ENCODE assay signal across 18 cellular contexts in genomic region chr2:102660574-102660973, GRCh38. TPM values are rescaled to one million over a fixed set of nuclear protein-coding genes. Genes with fewer than 3 reads are reported as not detected.
A peak's percentile ranks its signal among the peaks of the same experiment; 100 is the strongest.
DNase-seq lines count a peak whose midpoint lies in the region; ATAC-seq and TF ChIP-seq lines count a peak whose summit lies in the region.
"Had no signal": no experiment of that assay in that cellular context is flagged by ENCODE, and none has a peak within 500 bp of the region (broad histone marks: within the 10 kb centered on the region; RNA-seq: fewer than 3 reads in every experiment).

No MANE protein-coding gene starts in this region.

- H2AFZ ChIP-seq in hepatocyte, result no peak overlapping the region

- H4K20me1 ChIP-seq in hepatocyte (ENCODE audit: insufficient read depth, poor library complexity, severe bottlenecking), result no peaks in the 10 kb centered on the region

- H3K36me3 ChIP-seq in RWPE2 (ENCODE audit: low read depth) (no peaks in the 10 kb centered on the region), hepatocyte (replicated peaks; ENCODE audit: insufficient read depth, low read depth) (no peaks in the 10 kb centered on the region), transverse colon (no peaks in the 10 kb centered on the region)
- H3K36me3 ChIP-seq: Peyer's patch had no signal

- intact Hi-C loops in transverse colon (cut with DNase I; ENCODE audit: low total_unique reads), result no loop called here

- no peak overlapping the region for H3K4me3 ChIP-seq in RWPE2 (ENCODE audit: severe bottlenecking)
- no peak overlapping the region for H3K4me3 ChIP-seq in hepatocyte
- H3K4me3 ChIP-seq in transverse colon, result no peak overlapping the region
- H3K4me3 ChIP-seq: Peyer's patch had no signal

- in situ Hi-C loops in transverse colon (cut with MboI; ENCODE audit: low pct_ligation_motif_present in 1 of 4, low pct_unique_long_range_greater_than_20kb in 1 of 4, low sequenced_read_pairs in 3 of 4), result no loop called here

- no peak overlapping the region for H3K4me2 ChIP-seq in hepatocyte

- DNase-seq in HT1080 (ENCODE audit: low read depth) (peak; percentile 33), RWPE2 (ENCODE audit: low spot score) (no peak), hepatocyte (ENCODE audit: low spot score) (peak; percentile 36), transverse colon (no peak), SW 1271 (lab: John Stamatoyannopoulos, UW) (no peak), T-helper 2 cell (no peak)
- DNase-seq: AML-193, GDM1, Karpas-422, MM.1S, NCI-H1092 treated with DMSO at 0.1 percent for 48 hours, NCI-H146, NCI-H2029 treated with DMSO at 0.1 percent for 48 hours, Right ventricle myocardium superior had no signal

- peaks cover 16% of the 10 kb centered on the region for H3K4me1 ChIP-seq in RWPE2 (ENCODE audit: insufficient read depth, poor library complexity, severe bottlenecking)
- H3K4me1 ChIP-seq in hepatocyte (ENCODE audit: insufficient read depth), result no peaks in the 10 kb centered on the region
- H3K4me1 ChIP-seq in transverse colon, result peaks cover 3 to 39% (median 21%) of the 10 kb centered on the region in 4 donors

- 86% methylated on average over 6 of the region's 6 CpGs for WGBS in hepatocyte (ENCODE audit: low lambda C conversion rate, missing lambda C conversion rate)
- 41 to 56% methylated on average over 6 of the region's 6 CpGs for WGBS in transverse colon (ENCODE audit: low coverage in 1 of 2), 2 donors

- no peaks in the 10 kb centered on the region for H3K27me3 ChIP-seq in RWPE2 (ENCODE audit: insufficient read depth, poor library complexity, severe bottlenecking)
- no peaks in the 10 kb centered on the region for H3K27me3 ChIP-seq in hepatocyte
- H3K27me3 ChIP-seq in transverse colon, result no peaks in the 10 kb centered on the region
- H3K27me3 ChIP-seq: Peyer's patch had no signal

- H3K27ac ChIP-seq in RWPE2 (ENCODE audit: poor library complexity, severe bottlenecking), result no peak overlapping the region
- H3K27ac ChIP-seq in hepatocyte, result peak overlapping the region; percentile 80
- H3K27ac ChIP-seq in transverse colon, result peak overlapping the region; percentile 56 to 67 (median 65)
- H3K27ac ChIP-seq: C4-2B had no signal

- TF ChIP-seq CTCF in RWPE2 (IDR thresholded peaks at IDR 0.05; ENCODE audit: poor library complexity, severe bottlenecking) (no peak), hepatocyte (IDR thresholded peaks at IDR 0.05; ENCODE audit: poor library complexity) (no peak), transverse colon (IDR thresholded peaks at IDR 0.05) (no peak)

- H3K9me3 ChIP-seq in RWPE2 (ENCODE audit: severe bottlenecking), result no peaks in the 10 kb centered on the region
- H3K9me3 ChIP-seq in hepatocyte (ENCODE audit: low read depth), result no peaks in the 10 kb centered on the region
- no peaks in the 10 kb centered on the region for H3K9me3 ChIP-seq in transverse colon
- H3K9me3 ChIP-seq: Peyer's patch had no signal

- ATAC-seq in RWPE2 (ENCODE audit: low read depth) (peak; percentile 40; the same call in 1 of the 3 replicates), GM19023 (IDR thresholded peaks at IDR 0.05; ENCODE audit: unreplicated experiment) (no peak)
- ATAC-seq: HCT116 had no signal

- no peak for TF ChIP-seq EP300 in transverse colon (IDR thresholded peaks at IDR 0.05; ENCODE audit: low read depth)

- no peaks in the 10 kb centered on the region for H3K9me2 ChIP-seq in hepatocyte (replicated peaks; ENCODE audit: insufficient read depth)

- H3K79me2 ChIP-seq in hepatocyte, result no peaks in the 10 kb centered on the region

- TF ChIP-seq POLR2A in transverse colon (IDR thresholded peaks at IDR 0.05), result no peak

RNA-seq across cellular contexts. Expression of gene SLC9A2, which starts 41.2 kb away (rescaled TPM):
- 0.18 TPM in 1 of 2 replicates, not detected in the other for total RNA-seq in HT1080 (2014; rRNA removed; shearing (Covaris generic))
- polyA plus RNA-seq in HT1080 (2015; cell fraction: cytosol; rRNA removed), result 0.10 and 0.24 TPM in 2 replicates
- polyA plus RNA-seq in HT1080 (2015; cell fraction: nucleus; rRNA removed), result 0.08 and 0.27 TPM in 2 replicates
- total RNA-seq in hepatocyte (2.1 and 2.7 TPM in 2 replicates), transverse colon (100 to 1,000 TPM in 1 of 4 donors, 10 to 100 TPM in 3; 61.7 to 151 (median 80.6) TPM)
- 0.52 and 1.1 TPM in 2 replicates for polyA plus RNA-seq in hepatocyte
- total RNA-seq: Right ventricle myocardium superior had no signal

Comparison
In these comparisons a context has a peak if more than half of its experiments do, and no peak if none do; other contexts are left out.
1. DNase-seq: peak in HT1080 (single experiment) and hepatocyte (single experiment); none in RWPE2 (single experiment), transverse colon (single experiment), SW 1271 (0 of 2) and T-helper 2 cell (0 of 5).
2. RNA of gene SLC9A2, which starts 41.2 kb away (total RNA-seq): 61.7 to 151 TPM in transverse colon; 2.1 to 2.7 TPM in hepatocyte and 0.18 TPM in HT1080; every median in the first group is over 10 times any median in the second.